In genomic region chr6:136103763-136104311, GRCh38 we compare ENCODE assay signal across 10 cellular contexts.
DNase-seq lines count a peak whose midpoint lies in the region; ATAC-seq and TF ChIP-seq lines count a peak whose summit lies in the region.
"Had no signal": no experiment of that assay in that cellular context is flagged by ENCODE, and none has a peak within 500 bp of the region (broad histone marks: within the 10 kb centered on the region; RNA-seq: fewer than 3 reads in every experiment).

No MANE protein-coding gene starts in this region.

- no peaks in the 10 kb centered on the region for H3K27me3 ChIP-seq in heart right ventricle
- no peaks in the 10 kb centered on the region for H3K27me3 ChIP-seq in muscle layer of duodenum (ENCODE audit: low read depth, low read length)

- H3K4me1 ChIP-seq in heart right ventricle (peaks cover 25 to 81% (median 55%) of the 10 kb centered on the region in 9 donors), muscle layer of duodenum (ENCODE audit: control insufficient read depth in 1 of 2, insufficient read depth in 2 of 2, low read length in 2 of 2) (peaks cover 4 to 29% of the 10 kb centered on the region in 2 donors), urinary bladder (ENCODE audit: insufficient read depth) (no peaks in the 10 kb centered on the region)

- peaks cover 0 to 2% (median 0%) of the 10 kb centered on the region in 9 donors for H3K36me3 ChIP-seq in heart right ventricle
- H3K36me3 ChIP-seq in muscle layer of duodenum (ENCODE audit: control insufficient read depth in 1 of 2, insufficient read depth in 2 of 2, low read length in 2 of 2), result no peaks in the 10 kb centered on the region
- H3K36me3 ChIP-seq in urinary bladder (ENCODE audit: insufficient read depth), result no peaks in the 10 kb centered on the region

- POLR2A ChIA-PET in activated CD8-positive, alpha-beta T cell treated with anti-CD3 and anti-CD28 coated beads for 36 hours (lab: Charles Lee), result no interaction called here

- H3K27ac ChIP-seq in heart right ventricle, result peak overlapping the region; percentile 54 to 92 (median 84)
- peak overlapping the region; percentile 68 for H3K27ac ChIP-seq in muscle layer of duodenum (ENCODE audit: low read length)
- peak overlapping the region; percentile 31 for H3K27ac ChIP-seq in urinary bladder (ENCODE audit: low read depth)

- TF ChIP-seq CTCF in brain (conservative IDR thresholded peaks at IDR 0.05) (no peak), heart right ventricle (IDR thresholded peaks at IDR 0.05) (no peak)
- TF ChIP-seq CTCF in activated CD8-positive, alpha-beta T cell treated with anti-CD3 and anti-CD28 coated beads for 36 hours (IDR thresholded peaks at IDR 0.05), result no peak

- WGBS in heart right ventricle, 2 donors, result 6 to 15% methylated on average over 7 of the region's 7 CpGs
- 18% methylated on average over 7 of the region's 7 CpGs for WGBS in urinary bladder

- DNase-seq in heart right ventricle, result peak; percentile 76 to 89
- no peak for DNase-seq in activated CD8-positive, alpha-beta T cell treated with anti-CD3 and anti-CD28 coated beads for 36 hours
- DNase-seq: DND-41, NCI-H510A treated with DMSO at 0.1 percent for 48 hours had no signal

- intact Hi-C loops in heart right ventricle (cut with DNase I), result loop anchor here in 4 of 10 donors (5.0 kb wide), 2 partner anchors 52 to 67 kb away; no protein-coding TSS in a partner anchor
- intact Hi-C loops in activated CD8-positive, alpha-beta T cell treated with anti-CD3 and anti-CD28 coated beads for 36 hours (cut with micrococcal nuclease), result no loop called here

- H3K4me3 ChIP-seq in heart right ventricle, result peak overlapping the region in 3 of 10 donors; percentile 7 to 14 (median 13)
- peak overlapping the region in 1 of 2 donors; percentile 24 for H3K4me3 ChIP-seq in muscle layer of duodenum (ENCODE audit: low read depth in 1 of 2, low read length in 2 of 2)
- no peak overlapping the region for H3K4me3 ChIP-seq in urinary bladder (ENCODE audit: low read depth, low read length)

- H3K9me3 Mint-ChIP-seq in brain, result peaks cover 2 to 8% (median 4%) of the 10 kb centered on the region in 5 experiments
- H3K9me3 Mint-ChIP-seq in activated CD8-positive, alpha-beta T cell treated with anti-CD3 and anti-CD28 coated beads for 36 hours, result no peaks in the 10 kb centered on the region
- H3K9me3 Mint-ChIP-seq: T-helper 1 cell treated with Interleukin-12 subunit alpha and Interleukin-12 subunit beta and Interleukin-4 antibody, amounts not matched to agents 30 μg/mL and 1 μg/mL, for 36 hours had no signal

- no peaks in the 10 kb centered on the region for H3K36me3 Mint-ChIP-seq in brain
- no peaks in the 10 kb centered on the region for H3K36me3 Mint-ChIP-seq in activated CD8-positive, alpha-beta T cell treated with anti-CD3 and anti-CD28 coated beads for 36 hours (ENCODE audit: low read depth)

- CTCF ChIA-PET in activated CD8-positive, alpha-beta T cell treated with anti-CD3 and anti-CD28 coated beads for 36 hours (lab: Charles Lee), result no interaction called here

- H3K27me3 Mint-ChIP-seq in brain, result no peaks in the 10 kb centered on the region
- H3K27me3 Mint-ChIP-seq in activated CD8-positive, alpha-beta T cell treated with anti-CD3 and anti-CD28 coated beads for 36 hours, result no peaks in the 10 kb centered on the region

- peak; percentile 95 to 99 (median 97) for ATAC-seq in heart right ventricle
- ATAC-seq in HG03139 (IDR thresholded peaks at IDR 0.05; ENCODE audit: unreplicated experiment), result no peak
- no peak for ATAC-seq in HG02884 (IDR thresholded peaks at IDR 0.05; ENCODE audit: unreplicated experiment)
- no peak for ATAC-seq in activated CD8-positive, alpha-beta T cell treated with anti-CD3 and anti-CD28 coated beads for 36 hours

- H3K9me3 ChIP-seq in heart right ventricle (peaks cover 0 to 5% (median 0%) of the 10 kb centered on the region in 11 donors), muscle layer of duodenum (ENCODE audit: control insufficient read depth in 1 of 2, low read length in 2 of 2) (no peaks in the 10 kb centered on the region)

- H3K27ac Mint-ChIP-seq in brain, result peak overlapping the region in 3 of 5 experiments; percentile 35 to 55 (median 36)
- H3K27ac Mint-ChIP-seq in activated CD8-positive, alpha-beta T cell treated with anti-CD3 and anti-CD28 coated beads for 36 hours, result no peak overlapping the region
- H3K27ac Mint-ChIP-seq: T-helper 1 cell treated with Interleukin-12 subunit alpha and Interleukin-12 subunit beta and Interleukin-4 antibody, amounts not matched to agents 30 μg/mL and 1 μg/mL, for 36 hours had no signal

- peaks cover 30% of the 10 kb centered on the region for H3K4me1 Mint-ChIP-seq in brain
- no peaks in the 10 kb centered on the region for H3K4me1 Mint-ChIP-seq in activated CD8-positive, alpha-beta T cell treated with anti-CD3 and anti-CD28 coated beads for 36 hours (ENCODE audit: low read depth)

- peak overlapping the region in 2 of 5 experiments; percentile 2 to 64 for H3K4me3 Mint-ChIP-seq in brain
- H3K4me3 Mint-ChIP-seq in activated CD8-positive, alpha-beta T cell treated with anti-CD3 and anti-CD28 coated beads for 36 hours, result no peak overlapping the region
- H3K4me3 Mint-ChIP-seq: T-helper 1 cell treated with Interleukin-12 subunit alpha and Interleukin-12 subunit beta and Interleukin-4 antibody, amounts not matched to agents 30 μg/mL and 1 μg/mL, for 36 hours had no signal

Comparison
In these comparisons a context has a peak if more than half of its experiments do, and no peak if none do; other contexts are left out.
1. ATAC-seq: peak in heart right ventricle (8 of 8); none in HG03139 (single experiment), HG02884 (single experiment) and activated CD8-positive, alpha-beta T cell treated with anti-CD3 and anti-CD28 coated beads for 36 hours (single experiment).
2. H3K27ac ChIP-seq: peak in every context shown above with its lines; median percentile 84 in heart right ventricle; 68 in muscle layer of duodenum; 31 in urinary bladder.